ENCODE assay signal across 8 cellular contexts in genomic region chr1:234926574-234927311, GRCh38.
DNase-seq lines count a peak whose midpoint lies in the region; ATAC-seq and TF ChIP-seq lines count a peak whose summit lies in the region.

No MANE protein-coding gene starts in this region.

- 68 to 73% (median 71%) methylated on average over 20 of the region's 20 CpGs for WGBS in psoas muscle, 3 donors

- TF ChIP-seq POLR2A in Peyer's patch (IDR thresholded peaks at IDR 0.05) = no peak

- DNase-seq in Peyer's patch (peak in 2 of 3 donors; percentile 57 to 60), ecto neural progenitor cell (ENCODE audit: low spot score) (peak; percentile 37), psoas muscle (no peak), NCI-H1694 (lab: John Stamatoyannopoulos, UW) (no peak), NOMO-1 treated with dmso at 0.1 percent for 144 hours (lab: John Stamatoyannopoulos, UW; ENCODE audit: unreplicated experiment) (no peak), AG20443 (ENCODE audit: low spot score) (no peak)

- no peaks in the 10 kb centered on the region for H3K27me3 ChIP-seq in Peyer's patch
- no peaks in the 10 kb centered on the region for H3K27me3 ChIP-seq in psoas muscle (ENCODE audit: insufficient read depth in 3 of 3, low read length in 2 of 3)

- H3K27ac ChIP-seq in Peyer's patch (peak overlapping the region; percentile 65 to 77 (median 68)), psoas muscle (peak overlapping the region; percentile 61)

- peak; percentile 82 for ATAC-seq in GM18868 (IDR thresholded peaks at IDR 0.05; ENCODE audit: unreplicated experiment)
- ATAC-seq in HG02678 (IDR thresholded peaks at IDR 0.05; ENCODE audit: unreplicated experiment) = peak; percentile 79
- ATAC-seq in psoas muscle = peak in 1 of 4 donors; percentile 20

- intact Hi-C loops in psoas muscle (cut with DNase I) = loop anchor here in 1 of 2 donors (5.0 kb wide), 1 partner anchor 36 kb away; no protein-coding TSS in a partner anchor

- H3K4me1 ChIP-seq in Peyer's patch = peaks cover 0 to 13% (median 3%) of the 10 kb centered on the region in 4 donors
- H3K4me1 ChIP-seq in psoas muscle = peaks cover 19% of the 10 kb centered on the region

- peak overlapping the region in 2 of 4 donors; percentile 7 to 30 for H3K4me3 ChIP-seq in Peyer's patch
- H3K4me3 ChIP-seq in psoas muscle = no peak overlapping the region

- TF ChIP-seq CTCF in Peyer's patch (IDR thresholded peaks at IDR 0.05) = no peak
- no peak for TF ChIP-seq CTCF in psoas muscle (IDR thresholded peaks at IDR 0.05)

- H3K36me3 ChIP-seq in Peyer's patch (no peaks in the 10 kb centered on the region), psoas muscle (ENCODE audit: insufficient read depth in 1 of 2, low read depth in 1 of 2) (no peaks in the 10 kb centered on the region)

- H3K9me3 ChIP-seq in Peyer's patch (no peaks in the 10 kb centered on the region), psoas muscle (no peaks in the 10 kb centered on the region)

Comparison
In these comparisons a context has a peak if more than half of its experiments do, and no peak if none do; other contexts are left out.
1. DNase-seq: peak in Peyer's patch (2 of 3) and ecto neural progenitor cell (single experiment); none in psoas muscle (0 of 2), NCI-H1694 (single experiment), NOMO-1 treated with dmso at 0.1 percent for 144 hours (single experiment) and AG20443 (single experiment).